16 cellular contexts compared by ENCODE assay signal in the genomic region with DNA sequence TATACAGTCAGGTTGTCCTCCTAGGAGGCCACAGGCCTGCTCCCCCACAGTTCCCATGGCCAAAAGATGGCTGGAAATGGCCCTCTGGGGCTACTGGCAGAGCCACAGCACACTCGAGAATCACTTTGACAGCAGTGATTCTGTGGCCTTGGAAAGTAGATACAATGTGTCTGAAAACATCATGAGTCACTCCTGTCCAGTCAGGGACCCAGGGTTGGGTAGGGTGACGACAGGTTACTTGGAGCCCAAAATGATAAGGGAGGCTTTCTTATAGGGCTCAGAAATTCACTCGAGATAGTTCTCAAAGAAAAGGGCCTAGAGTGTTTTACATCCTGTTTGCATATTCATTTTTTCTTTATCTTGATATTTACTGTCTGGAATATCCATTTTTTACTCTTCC. TPM values are rescaled to one million over a fixed set of nuclear protein-coding genes. Genes with fewer than 3 reads are reported as not detected.
DNase-seq lines count a peak whose midpoint lies in the region; ATAC-seq and TF ChIP-seq lines count a peak whose summit lies in the region.
"Had no signal": no experiment of that assay in that cellular context is flagged by ENCODE, and none has a peak within 500 bp of the region (broad histone marks: within the 10 kb centered on the region; RNA-seq: fewer than 3 reads in every experiment).

No MANE protein-coding gene starts in this region.

- DNase-seq in CD4-positive, CD25-positive, alpha-beta regulatory T cell, result no peak
- DNase-seq in ELR (ENCODE audit: low read depth) (peak; percentile 13), astrocyte of the hippocampus (ENCODE audit: low read depth, low spot score) (peak; percentile 12), mesenteric fat pad (ENCODE audit: low spot score) (peak; percentile 22), vagina (ENCODE audit: extremely low spot score in 2 of 2) (no peak)
- DNase-seq: DMS 273 treated with DMSO at 0.1 percent for 48 hours, foreskin keratinocyte, GF-D8, left cardiac atrium, NCI-H1930, NCI-H446, occipital lobe, substantia nigra, T-helper 1 cell had no signal

- H3K27me3 Mint-ChIP-seq in CD4-positive, CD25-positive, alpha-beta regulatory T cell, result no peaks in the 10 kb centered on the region

- intact Hi-C loops in vagina (cut with DNase I), result no loop called here

- no peak overlapping the region for H3K4me3 ChIP-seq in CD4-positive, CD25-positive, alpha-beta regulatory T cell (ENCODE audit: low read depth, low read length)
- no peak overlapping the region for H3K4me3 ChIP-seq in vagina

- TF ChIP-seq CTCF in vagina (IDR thresholded peaks at IDR 0.05), result no peak

- peaks cover 30% of the 10 kb centered on the region for H3K36me3 Mint-ChIP-seq in CD4-positive, CD25-positive, alpha-beta regulatory T cell

- no peak overlapping the region for H3K4me3 Mint-ChIP-seq in CD4-positive, CD25-positive, alpha-beta regulatory T cell

- H3K4me1 ChIP-seq in CD4-positive, CD25-positive, alpha-beta regulatory T cell (ENCODE audit: control insufficient read depth, insufficient read depth, low read length, poor library complexity, severe bottlenecking), result peaks cover 8% of the 10 kb centered on the region
- peaks cover 7% of the 10 kb centered on the region for H3K4me1 ChIP-seq in vagina
- H3K4me1 ChIP-seq: foreskin keratinocyte had no signal

- H3K9me3 Mint-ChIP-seq in CD4-positive, CD25-positive, alpha-beta regulatory T cell, result no peaks in the 10 kb centered on the region

- peaks cover 95% of the 10 kb centered on the region for H3K36me3 ChIP-seq in CD4-positive, CD25-positive, alpha-beta regulatory T cell (ENCODE audit: control insufficient read depth, insufficient read depth, low read length)
- H3K36me3 ChIP-seq in vagina, result peaks cover 0 to 74% of the 10 kb centered on the region in 2 donors

- no peak for ATAC-seq in CD4-positive, CD25-positive, alpha-beta regulatory T cell (ENCODE audit: low read depth in 2 of 2)
- ATAC-seq in HG02938 (IDR thresholded peaks at IDR 0.05; ENCODE audit: unreplicated experiment), result no peak
- ATAC-seq in GM18873 (IDR thresholded peaks at IDR 0.05; ENCODE audit: low FRiP score, unreplicated experiment), result no peak
- ATAC-seq: foreskin keratinocyte had no signal

- H3K4me1 Mint-ChIP-seq in CD4-positive, CD25-positive, alpha-beta regulatory T cell, result peaks cover 0 to 21% (median 13%) of the 10 kb centered on the region in 4 donors

- peak overlapping the region in 2 of 3 donors; percentile 12 to 72 for H3K27ac Mint-ChIP-seq in CD4-positive, CD25-positive, alpha-beta regulatory T cell

- H3K9me3 ChIP-seq in CD4-positive, CD25-positive, alpha-beta regulatory T cell (ENCODE audit: control insufficient read depth in 2 of 2, low read length in 2 of 2), result no peaks in the 10 kb centered on the region
- H3K9me3 ChIP-seq in vagina, result no peaks in the 10 kb centered on the region

- H3K27me3 ChIP-seq in CD4-positive, CD25-positive, alpha-beta regulatory T cell (ENCODE audit: control insufficient read depth, insufficient read depth, low read length), result no peaks in the 10 kb centered on the region
- no peaks in the 10 kb centered on the region for H3K27me3 ChIP-seq in vagina
- H3K27me3 ChIP-seq: foreskin keratinocyte had no signal

- no peak for TF ChIP-seq POLR2A in vagina (IDR thresholded peaks at IDR 0.05)

- H3K27ac ChIP-seq in CD4-positive, CD25-positive, alpha-beta regulatory T cell (ENCODE audit: insufficient read depth, low read length, poor library complexity, severe bottlenecking), result no peak overlapping the region
- H3K27ac ChIP-seq in vagina, result no peak overlapping the region
- H3K27ac ChIP-seq: foreskin keratinocyte had no signal

RNA-seq across cellular contexts. Expression of gene MRPS25, which starts 24.3 kb away (rescaled TPM):
- total RNA-seq in CD4-positive, CD25-positive, alpha-beta regulatory T cell, result 48.0 TPM
- polyA plus RNA-seq in CD4-positive, CD25-positive, alpha-beta regulatory T cell, result 10 to 100 TPM; 14.7 to 20.2 (median 16.6) TPM
- total RNA-seq in mesenteric fat pad, result 52.3 TPM
- 27.0 TPM for total RNA-seq in vagina

RNA-seq across cellular contexts. Expression of gene RBSN, which starts 58.1 kb away (rescaled TPM):
- 41.0 TPM for total RNA-seq in CD4-positive, CD25-positive, alpha-beta regulatory T cell
- polyA plus RNA-seq in CD4-positive, CD25-positive, alpha-beta regulatory T cell, result 10 to 100 TPM; 16.9 to 27.6 (median 19.7) TPM
- 26.0 TPM for total RNA-seq in mesenteric fat pad
- total RNA-seq in vagina, result 19.2 TPM

Comparison
In these comparisons a context has a peak if more than half of its experiments do, and no peak if none do; other contexts are left out.
1. DNase-seq: peak in ELR (single experiment), astrocyte of the hippocampus (single experiment) and mesenteric fat pad (single experiment); none in CD4-positive, CD25-positive, alpha-beta regulatory T cell (0 of 3) and vagina (0 of 2).